In the genomic region with DNA sequence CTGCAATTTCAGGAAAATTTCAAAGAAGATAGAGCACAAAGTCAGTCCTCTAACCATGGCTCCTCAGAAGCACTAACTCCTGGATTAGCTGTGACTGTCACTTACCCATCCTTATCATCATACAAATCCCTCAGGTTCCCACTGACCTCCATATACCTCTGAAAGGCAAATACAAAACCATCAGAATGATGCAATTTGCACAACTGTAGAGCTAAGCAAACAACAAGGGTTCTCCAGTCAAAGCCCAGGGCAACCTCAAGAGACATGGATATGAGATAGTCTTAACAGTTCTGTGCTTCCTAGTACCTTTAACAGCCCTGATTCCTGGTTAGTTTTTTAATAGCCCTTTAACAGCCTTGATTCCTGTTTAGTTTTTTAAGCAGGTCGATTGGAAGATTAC, we compare ENCODE assay signal across 15 cellular contexts. TPM values are rescaled to one million over a fixed set of nuclear protein-coding genes. Genes with fewer than 3 reads are reported as not detected.
DNase-seq lines count a peak whose midpoint lies in the region; ATAC-seq and TF ChIP-seq lines count a peak whose summit lies in the region.
"Had no signal": no experiment of that assay in that cellular context is flagged by ENCODE, and none has a peak within 500 bp of the region (broad histone marks: within the 10 kb centered on the region; RNA-seq: fewer than 3 reads in every experiment).

No MANE protein-coding gene starts in this region.

- POLR2A ChIA-PET in activated CD8-positive, alpha-beta T cell treated with anti-CD3 and anti-CD28 coated beads, Interleukin-2, amount 10 ng/mL, durations not matched to agents 7 days and 5 days (lab: Charles Lee) = no interaction called here

- no peak for ATAC-seq in activated CD8-positive, alpha-beta T cell treated with anti-CD3 and anti-CD28 coated beads, Interleukin-2, amount 10 ng/mL, durations not matched to agents 7 days and 5 days
- ATAC-seq: left cardiac atrium, psoas muscle had no signal

- CTCF ChIA-PET in activated CD8-positive, alpha-beta T cell treated with anti-CD3 and anti-CD28 coated beads, Interleukin-2, amount 10 ng/mL, durations not matched to agents 7 days and 5 days (lab: Charles Lee) = interaction anchor here (1.3 kb wide), 1 partner anchor 56 kb away, joined by 3 read pairs; no protein-coding TSS in a partner anchor

- peaks cover 3% of the 10 kb centered on the region for H3K36me3 Mint-ChIP-seq in activated naive CD8-positive, alpha-beta T cell
- peaks cover 36% of the 10 kb centered on the region for H3K36me3 Mint-ChIP-seq in activated naive CD8-positive, alpha-beta T cell treated with anti-CD3 and anti-CD28 coated beads for 36 hours
- H3K36me3 Mint-ChIP-seq in activated CD8-positive, alpha-beta T cell treated with anti-CD3 and anti-CD28 coated beads, Interleukin-2, amount 10 ng/mL, durations not matched to agents 7 days and 5 days (ENCODE audit: low read depth) = peaks cover 37% of the 10 kb centered on the region
- H3K36me3 Mint-ChIP-seq in osteocyte (ENCODE audit: unreplicated experiment) = peaks cover 18% of the 10 kb centered on the region

- no peaks in the 10 kb centered on the region for H3K27me3 Mint-ChIP-seq in activated naive CD8-positive, alpha-beta T cell
- H3K27me3 Mint-ChIP-seq in activated naive CD8-positive, alpha-beta T cell treated with anti-CD3 and anti-CD28 coated beads for 36 hours = no peaks in the 10 kb centered on the region
- H3K27me3 Mint-ChIP-seq in activated CD8-positive, alpha-beta T cell treated with anti-CD3 and anti-CD28 coated beads, Interleukin-2, amount 10 ng/mL, durations not matched to agents 7 days and 5 days (ENCODE audit: low read depth) = no peaks in the 10 kb centered on the region
- no peaks in the 10 kb centered on the region for H3K27me3 Mint-ChIP-seq in osteocyte (ENCODE audit: unreplicated experiment)

- no peak for DNase-seq in activated naive CD8-positive, alpha-beta T cell treated with anti-CD3 and anti-CD28 coated beads for 36 hours
- DNase-seq in activated CD8-positive, alpha-beta T cell treated with anti-CD3 and anti-CD28 coated beads, Interleukin-2, amount 10 ng/mL, durations not matched to agents 7 days and 5 days = no peak
- DNase-seq in osteocyte (ENCODE audit: extremely low spot score, unreplicated experiment) (no peak), NCI-H345 treated with DMSO at 0.1 percent for 48 hours (lab: John Stamatoyannopoulos, UW; ENCODE audit: unreplicated experiment) (no peak)
- no peak for DNase-seq in stimulated activated CD4-positive, alpha-beta T cell treated with anti-CD3 and anti-CD28 coated beads, Interleukin-4, amount 100 ng/mL, for 1 hour
- DNase-seq: activated CD4-positive, alpha-beta T cell treated with anti-CD3 and anti-CD28 coated beads for 1 hour; dorsolateral prefrontal cortex; GOT3; hippocampal formation; left cardiac atrium; NCI-H82; psoas muscle; substantia nigra had no signal

- no peaks in the 10 kb centered on the region for H3K9me3 Mint-ChIP-seq in activated naive CD8-positive, alpha-beta T cell (ENCODE audit: low read depth)
- H3K9me3 Mint-ChIP-seq in activated naive CD8-positive, alpha-beta T cell treated with anti-CD3 and anti-CD28 coated beads for 36 hours = no peaks in the 10 kb centered on the region
- no peaks in the 10 kb centered on the region for H3K9me3 Mint-ChIP-seq in activated CD8-positive, alpha-beta T cell treated with anti-CD3 and anti-CD28 coated beads, Interleukin-2, amount 10 ng/mL, durations not matched to agents 7 days and 5 days (ENCODE audit: insufficient read depth)
- H3K9me3 Mint-ChIP-seq in osteocyte (ENCODE audit: unreplicated experiment) = no peaks in the 10 kb centered on the region

- peaks cover 22% of the 10 kb centered on the region for H3K4me1 Mint-ChIP-seq in activated naive CD8-positive, alpha-beta T cell (ENCODE audit: low read depth)
- H3K4me1 Mint-ChIP-seq in activated naive CD8-positive, alpha-beta T cell treated with anti-CD3 and anti-CD28 coated beads for 36 hours = peaks cover 16% of the 10 kb centered on the region
- peaks cover 23% of the 10 kb centered on the region for H3K4me1 Mint-ChIP-seq in activated CD8-positive, alpha-beta T cell treated with anti-CD3 and anti-CD28 coated beads, Interleukin-2, amount 10 ng/mL, durations not matched to agents 7 days and 5 days (ENCODE audit: low read depth)
- H3K4me1 Mint-ChIP-seq in osteocyte (ENCODE audit: unreplicated experiment) = peaks cover 17% of the 10 kb centered on the region

- peak overlapping the region; percentile 16 for H3K27ac Mint-ChIP-seq in activated naive CD8-positive, alpha-beta T cell
- H3K27ac Mint-ChIP-seq in activated naive CD8-positive, alpha-beta T cell treated with anti-CD3 and anti-CD28 coated beads for 36 hours = no peak overlapping the region
- H3K27ac Mint-ChIP-seq in activated CD8-positive, alpha-beta T cell treated with anti-CD3 and anti-CD28 coated beads, Interleukin-2, amount 10 ng/mL, durations not matched to agents 7 days and 5 days = no peak overlapping the region
- H3K27ac Mint-ChIP-seq in osteocyte (ENCODE audit: unreplicated experiment) = no peak overlapping the region

- peak overlapping the region; percentile 99 for H3K4me3 Mint-ChIP-seq in activated naive CD8-positive, alpha-beta T cell
- H3K4me3 Mint-ChIP-seq in activated naive CD8-positive, alpha-beta T cell treated with anti-CD3 and anti-CD28 coated beads for 36 hours = no peak overlapping the region
- peak overlapping the region; percentile 95 for H3K4me3 Mint-ChIP-seq in activated CD8-positive, alpha-beta T cell treated with anti-CD3 and anti-CD28 coated beads, Interleukin-2, amount 10 ng/mL, durations not matched to agents 7 days and 5 days
- H3K4me3 Mint-ChIP-seq in osteocyte (ENCODE audit: unreplicated experiment) = peak overlapping the region; percentile 18

- no peak for TF ChIP-seq CTCF in osteocyte (IDR thresholded peaks at IDR 0.05)

RNA-seq across cellular contexts. Expression of a gene that starts 2.1 kb away (rescaled TPM):
- 100 to 1,000 TPM; 121 to 125 TPM for total RNA-seq in activated naive CD8-positive, alpha-beta T cell treated with anti-CD3 and anti-CD28 coated beads for 36 hours
- total RNA-seq in activated CD8-positive, alpha-beta T cell treated with anti-CD3 and anti-CD28 coated beads, Interleukin-2, amount 10 ng/mL, durations not matched to agents 7 days and 5 days = 10 to 100 TPM; 86.3 to 98.0 TPM
- total RNA-seq in osteocyte = 51.4 and 55.3 TPM in 2 replicates

RNA-seq across cellular contexts. Expression of a gene that starts 17.6 kb away (rescaled TPM):
- 10 to 100 TPM; 26.5 to 27.7 TPM for total RNA-seq in activated naive CD8-positive, alpha-beta T cell treated with anti-CD3 and anti-CD28 coated beads for 36 hours
- 10 to 100 TPM; 12.4 to 13.5 TPM for total RNA-seq in activated CD8-positive, alpha-beta T cell treated with anti-CD3 and anti-CD28 coated beads, Interleukin-2, amount 10 ng/mL, durations not matched to agents 7 days and 5 days
- total RNA-seq in osteocyte = 39.1 and 40.4 TPM in 2 replicates

RNA-seq across cellular contexts. Expression of a gene that starts 24.9 kb away (rescaled TPM):
- 10 to 100 TPM; 83.5 to 89.2 TPM for total RNA-seq in activated naive CD8-positive, alpha-beta T cell treated with anti-CD3 and anti-CD28 coated beads for 36 hours
- 10 to 100 TPM; 39.0 to 39.5 TPM for total RNA-seq in activated CD8-positive, alpha-beta T cell treated with anti-CD3 and anti-CD28 coated beads, Interleukin-2, amount 10 ng/mL, durations not matched to agents 7 days and 5 days
- total RNA-seq in osteocyte = 32.6 and 34.4 TPM in 2 replicates

RNA-seq across cellular contexts. Expression of a gene that starts 40.8 kb away (rescaled TPM):
- total RNA-seq in activated naive CD8-positive, alpha-beta T cell treated with anti-CD3 and anti-CD28 coated beads for 36 hours = 10 to 100 TPM; 26.6 to 27.7 TPM
- 10 to 100 TPM; 40.2 to 41.1 TPM for total RNA-seq in activated CD8-positive, alpha-beta T cell treated with anti-CD3 and anti-CD28 coated beads, Interleukin-2, amount 10 ng/mL, durations not matched to agents 7 days and 5 days
- 36.2 and 36.5 TPM in 2 replicates for total RNA-seq in osteocyte

RNA-seq across cellular contexts. Expression of a gene that starts 58.9 kb away (rescaled TPM):
- under 1 TPM in 1 of 2 experiments, not detected in 1; 0.10 TPM for total RNA-seq in activated naive CD8-positive, alpha-beta T cell treated with anti-CD3 and anti-CD28 coated beads for 36 hours
- not detected for total RNA-seq in activated CD8-positive, alpha-beta T cell treated with anti-CD3 and anti-CD28 coated beads, Interleukin-2, amount 10 ng/mL, durations not matched to agents 7 days and 5 days
- total RNA-seq in osteocyte = 1.5 and 1.8 TPM in 2 replicates
- total RNA-seq: T-helper 2 cell treated with Interferon-gamma antibody and Interleukin-4, amounts not matched to agents 100 ng/mL and 5 ng/mL, for 36 hours had no signal
